ENCODE assay signal across 1 cellular context in genomic region chr4:13907255-13907751, GRCh38.
TF ChIP-seq lines count a peak whose summit lies in the region.

No MANE protein-coding gene starts in this region.

TF ChIP-seq in HCT116, 20 proteins besides CTCF, POLR2A, EP300 and RAD21 (continued from another document):
- TF ChIP-seq ZBTB33 (IDR thresholded peaks at IDR 0.05; ENCODE audit: extremely low read depth, insufficient replicate concordance, low read length) (no peak), JUND (IDR thresholded peaks at IDR 0.05) (peak; percentile 23; the same call in 1 of the 2 replicates), TCF7L2 (IDR thresholded peaks at IDR 0.05; ENCODE audit: borderline replicate concordance, extremely low read depth, insufficient read depth, insufficient read length) (no peak), SIN3A (IDR thresholded peaks at IDR 0.05; ENCODE audit: low read depth) (no peak), FOSL1 (IDR thresholded peaks at IDR 0.05; ENCODE audit: low read depth) (peak; percentile 25; the same call in 1 of the 2 replicates), ATF3 (IDR thresholded peaks at IDR 0.05) (no peak), SP1 (IDR thresholded peaks at IDR 0.05; ENCODE audit: low read depth) (0 out of 2 replicates have a peak, but pooled peaks have one; percentile 11), ELF1 (IDR thresholded peaks at IDR 0.05; ENCODE audit: borderline replicate concordance, low read depth) (no peak), POLR2AphosphoS5 (IDR thresholded peaks at IDR 0.05; ENCODE audit: low read depth, low read length) (no peak)
